ENCODE assay signal across 6 cellular contexts in genomic region chr4:58961283-58961682, GRCh38.
"Had no signal": no experiment of that assay in that cellular context is flagged by ENCODE, and none has a peak within 500 bp of the region (broad histone marks: within the 10 kb centered on the region; RNA-seq: fewer than 3 reads in every experiment).

No MANE protein-coding gene starts in this region.

- DNase-seq: GDM1, GF-D8 had no signal

- FAIRE-seq: G401.6, GM12892, GM18507, GM19239 had no signal
